In the genomic region with DNA sequence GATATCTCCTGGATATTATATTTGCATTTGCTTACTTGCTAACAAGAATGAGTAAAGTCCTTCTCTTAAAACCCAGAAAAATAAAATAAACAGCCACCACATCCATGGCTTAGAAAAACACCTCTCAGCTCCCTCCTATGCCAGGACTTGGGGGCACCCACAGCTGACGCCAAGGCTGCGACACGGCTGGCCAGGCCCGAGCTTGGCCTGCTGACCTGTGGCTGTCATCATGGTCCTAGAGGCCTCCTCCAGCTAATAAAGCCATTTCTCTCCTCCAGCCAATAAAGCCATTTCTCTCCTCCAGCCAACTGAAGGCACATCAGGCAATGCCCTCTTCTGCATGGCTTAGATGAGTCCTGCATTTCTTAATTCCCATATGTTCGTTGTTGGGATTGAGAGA, we compare ENCODE assay signal across 13 cellular contexts. TPM values are rescaled to one million over a fixed set of nuclear protein-coding genes. Genes with fewer than 3 reads are reported as not detected.
A peak's percentile ranks its signal among the peaks of the same experiment; 100 is the strongest.
DNase-seq lines count a peak whose midpoint lies in the region; ATAC-seq and TF ChIP-seq lines count a peak whose summit lies in the region.
"Had no signal": no experiment of that assay in that cellular context is flagged by ENCODE, and none has a peak within 500 bp of the region (broad histone marks: within the 10 kb centered on the region; RNA-seq: fewer than 3 reads in every experiment).

No MANE protein-coding gene starts in this region.

- DNase-seq in SK-N-MC (ENCODE audit: low read depth, low spot score) (no peak), psoas muscle (peak in 1 of 2 donors; percentile 54), H7 (no peak), ovary (no peak)
- DNase-seq: amniotic stem cell, NCI-H774 had no signal

- H3K27ac ChIP-seq in BLaER1 treated with 17β-estradiol and CSF1 and Interleukin-3, amounts not matched to agents 10 nM and 100 nM = peak overlapping the region in 5 of 11 experiments; percentile 3 to 34 (median 13); a peak in 1 of 22 replicates
- H3K27ac ChIP-seq in SK-N-MC (peak overlapping the region; percentile 74; the same call in 1 of the 2 replicates), psoas muscle (peak overlapping the region; percentile 46), ovary (no peak overlapping the region)
- H3K27ac ChIP-seq: foreskin keratinocyte, pancreas, SJCRH30 had no signal

- ATAC-seq in psoas muscle (peak in 2 of 4 donors; percentile 2), HG03571 (IDR thresholded peaks at IDR 0.05; ENCODE audit: unreplicated experiment) (no peak), GM21526 (IDR thresholded peaks at IDR 0.05; ENCODE audit: low FRiP score, unreplicated experiment) (no peak)

- peaks cover 13 to 29% (median 22%) of the 10 kb centered on the region in 11 experiments for H3K9me3 ChIP-seq in BLaER1 treated with 17β-estradiol and CSF1 and Interleukin-3, amounts not matched to agents 10 nM and 100 nM (replicated peaks in 1 of 11)
- H3K9me3 ChIP-seq in SK-N-MC (ENCODE audit: low read depth, low read length) (no peaks in the 10 kb centered on the region), endocrine pancreas (ENCODE audit: control insufficient read depth, low read length) (no peaks in the 10 kb centered on the region), psoas muscle (peaks cover 9% of the 10 kb centered on the region), ovary (no peaks in the 10 kb centered on the region)
- H3K9me3 ChIP-seq: pancreas, SJCRH30 had no signal

- H3K4me3 ChIP-seq in BLaER1 treated with 17β-estradiol and CSF1 and Interleukin-3, amounts not matched to agents 10 nM and 100 nM = no peak overlapping the region
- no peak overlapping the region; the same call in 1 of the 2 replicates for H3K4me3 ChIP-seq in SK-N-MC
- H3K4me3 ChIP-seq in endocrine pancreas (ENCODE audit: control insufficient read depth, insufficient read depth, low read length) = no peak overlapping the region
- no peak overlapping the region for H3K4me3 ChIP-seq in psoas muscle
- H3K4me3 ChIP-seq in H7 (ENCODE audit: insufficient read depth, low read depth, low read length) = no peak overlapping the region
- H3K4me3 ChIP-seq in ovary = no peak overlapping the region
- H3K4me3 ChIP-seq: pancreas, SJCRH30 had no signal

- WGBS in psoas muscle, 3 donors = 59 to 69% (median 62%) methylated on average over 5 of the region's 5 CpGs
- whole genome bisulfite sequencing in ovary, 3 donors = 82 to 87% (median 84%) methylated on average over 5 of the region's 5 CpGs

- TF ChIP-seq CTCF in psoas muscle (IDR thresholded peaks at IDR 0.05) (no peak), ovary (IDR thresholded peaks at IDR 0.05) (no peak)

- H3K27me3 ChIP-seq in BLaER1 treated with 17β-estradiol and CSF1 and Interleukin-3, amounts not matched to agents 10 nM and 100 nM = no peaks in the 10 kb centered on the region
- H3K27me3 ChIP-seq in endocrine pancreas (ENCODE audit: control insufficient read depth, insufficient read depth, low read length) = no peaks in the 10 kb centered on the region
- no peaks in the 10 kb centered on the region for H3K27me3 ChIP-seq in psoas muscle (ENCODE audit: insufficient read depth in 3 of 3, low read length in 2 of 3)
- no peaks in the 10 kb centered on the region for H3K27me3 ChIP-seq in H7 (ENCODE audit: control insufficient read depth, insufficient read depth, low read length)
- H3K27me3 ChIP-seq in ovary = no peaks in the 10 kb centered on the region
- H3K27me3 ChIP-seq: foreskin keratinocyte, pancreas, SJCRH30 had no signal

- H3K9ac ChIP-seq in BLaER1 treated with 17β-estradiol and CSF1 and Interleukin-3, amounts not matched to agents 10 nM and 100 nM = peak overlapping the region in 4 of 11 experiments; percentile 13 to 39 (median 26); a peak in 2 of 22 replicates
- H3K9ac ChIP-seq in SK-N-MC (ENCODE audit: insufficient read length) (no peak overlapping the region), endocrine pancreas (ENCODE audit: control insufficient read depth, insufficient read depth, low read length) (peak overlapping the region; percentile 10)

- H3K4me1 ChIP-seq in BLaER1 treated with 17β-estradiol and CSF1 and Interleukin-3, amounts not matched to agents 10 nM and 100 nM = peaks cover 8 to 27% (median 24%) of the 10 kb centered on the region in 10 experiments
- no peaks in the 10 kb centered on the region for H3K4me1 ChIP-seq in endocrine pancreas (ENCODE audit: control insufficient read depth, insufficient read depth, low read length)
- H3K4me1 ChIP-seq in psoas muscle = peaks cover 9% of the 10 kb centered on the region
- no peaks in the 10 kb centered on the region for H3K4me1 ChIP-seq in ovary (ENCODE audit: insufficient read depth)
- H3K4me1 ChIP-seq: foreskin keratinocyte, pancreas, SJCRH30 had no signal

- TF ChIP-seq POLR2A in ovary (IDR thresholded peaks at IDR 0.05) = no peak

- H3K36me3 ChIP-seq in BLaER1 treated with 17β-estradiol and CSF1 and Interleukin-3, amounts not matched to agents 10 nM and 100 nM = peaks cover 0 to 6% (median 5%) of the 10 kb centered on the region in 11 experiments; a peak in 8 of 22 replicates
- H3K36me3 ChIP-seq in SK-N-MC (ENCODE audit: insufficient read depth, low read length) = no peaks in the 10 kb centered on the region
- H3K36me3 ChIP-seq in endocrine pancreas (ENCODE audit: control insufficient read depth, insufficient read depth, low read length) = no peaks in the 10 kb centered on the region
- no peaks in the 10 kb centered on the region for H3K36me3 ChIP-seq in psoas muscle (ENCODE audit: insufficient read depth in 1 of 2, low read depth in 1 of 2)
- no peaks in the 10 kb centered on the region for H3K36me3 ChIP-seq in H7 (replicated peaks; ENCODE audit: control insufficient read depth, insufficient read depth, low read length)
- H3K36me3 ChIP-seq in ovary = no peaks in the 10 kb centered on the region
- H3K36me3 ChIP-seq: pancreas, SJCRH30 had no signal

- intact Hi-C loops in psoas muscle (cut with DNase I) (loop anchor here (1.0 to 2.0 kb wide), 3 partner anchors 21 to 29 kb away; partner anchors contain the start of genes C19orf12 (in 1 of the 2) and PLEKHF1 (in 1 of the 2)), ovary (cut with DNase I) (no loop called here)

- TF ChIP-seq EP300 in ovary (IDR thresholded peaks at IDR 0.05) = no peak

- H3K4me2 ChIP-seq in BLaER1 treated with 17β-estradiol and CSF1 and Interleukin-3, amounts not matched to agents 10 nM and 100 nM = peak overlapping the region in 9 of 11 experiments; percentile 14 to 52 (median 45); a peak in 16 of 22 replicates

- peaks cover 0 to 12% (median 3%) of the 10 kb centered on the region in 11 experiments; a peak in 7 of 22 replicates for H4K20me1 ChIP-seq in BLaER1 treated with 17β-estradiol and CSF1 and Interleukin-3, amounts not matched to agents 10 nM and 100 nM

RNA-seq across cellular contexts. Expression of gene C19orf12, which starts 20.9 kb away (rescaled TPM):
- 10 to 100 TPM; 37.5 to 93.3 (median 55.6) TPM for total RNA-seq in psoas muscle
- polyA plus RNA-seq in psoas muscle = 100 to 1,000 TPM in 1 of 3 donors, 10 to 100 TPM in 2; 46.8 to 142 (median 68.4) TPM
- total RNA-seq in H7 (2014; rRNA removed; shearing (Covaris generic)) = 24.0 and 24.1 TPM in 2 replicates
- 10 to 100 TPM; 23.4 to 33.6 (median 25.3) TPM for total RNA-seq in ovary
- 10 to 100 TPM; 15.6 to 16.7 TPM for polyA plus RNA-seq in ovary

RNA-seq across cellular contexts. Expression of gene PLEKHF1, which starts 28.9 kb away (rescaled TPM):
- total RNA-seq in psoas muscle (100 to 1,000 TPM in 1 of 4 donors, 10 to 100 TPM in 2, 1 to 10 TPM in 1; 5.1 to 119 (median 44.0) TPM), ovary (10 to 100 TPM in 6 of 7 donors, 1 to 10 TPM in 1; 9.3 to 19.1 (median 13.8) TPM)
- polyA plus RNA-seq in psoas muscle (10 to 100 TPM; 60.2 to 77.0 (median 73.8) TPM), ovary (10 to 100 TPM in 1 of 2 donors, under 1 TPM in 1; 0.92 to 12.5 TPM)
- total RNA-seq in H7 (2014; rRNA removed; shearing (Covaris generic)) = 12.9 and 19.4 TPM in 2 replicates

Comparison
In these comparisons a context has a peak if more than half of its experiments do, and no peak if none do; other contexts are left out.
1. H3K27ac ChIP-seq: peak in SK-N-MC (single experiment) and psoas muscle (single experiment); none in ovary (0 of 2).
2. intact Hi-C loops: an anchor here in psoas muscle (1.0 to 2.0 kb wide); none called in ovary.